ENCODE assay signal across 16 cellular contexts in the genomic region with DNA sequence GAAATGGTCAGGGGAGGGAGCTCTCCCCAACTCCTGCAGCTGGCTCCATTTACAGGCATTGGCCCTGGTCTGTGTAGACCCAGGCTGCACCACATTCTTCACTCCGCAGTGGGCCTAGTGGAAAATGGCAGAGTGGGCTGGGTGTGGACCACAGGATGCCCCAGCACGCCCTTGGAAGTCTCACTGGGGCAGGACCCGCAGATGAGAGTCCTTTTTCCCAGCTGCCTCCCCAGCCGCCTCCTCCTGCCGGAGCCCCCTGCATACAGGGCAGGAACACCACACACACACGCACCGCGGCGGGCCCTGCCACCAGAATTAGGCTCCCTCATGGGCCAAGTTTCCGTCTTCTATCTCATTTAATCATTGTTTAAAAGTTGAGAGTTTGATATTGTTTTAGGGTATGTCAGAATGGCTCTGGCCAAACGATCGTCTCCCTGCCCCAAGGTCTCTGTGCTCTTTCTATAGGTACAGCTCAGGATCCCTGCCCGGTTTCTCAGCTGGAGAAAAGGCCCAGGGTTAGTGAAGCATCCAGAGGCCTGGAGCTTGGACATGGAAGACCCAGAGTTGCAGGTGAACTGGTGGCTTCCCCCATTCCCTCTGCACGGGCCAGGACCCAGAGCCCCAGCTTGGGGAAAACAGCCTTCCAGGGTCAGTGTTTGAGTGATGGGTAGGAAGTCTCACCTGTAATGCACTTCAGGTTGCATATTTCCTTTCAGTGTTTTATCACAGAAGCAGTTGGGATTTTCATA. TPM values are rescaled to one million over a fixed set of nuclear protein-coding genes. Genes with fewer than 3 reads are reported as not detected.
DNase-seq lines count a peak whose midpoint lies in the region; ATAC-seq and TF ChIP-seq lines count a peak whose summit lies in the region.
"Had no signal": no experiment of that assay in that cellular context is flagged by ENCODE, and none has a peak within 500 bp of the region (broad histone marks: within the 10 kb centered on the region; RNA-seq: fewer than 3 reads in every experiment).

No MANE protein-coding gene starts in this region.

- H3K27me3 Mint-ChIP-seq in activated naive CD4-positive, alpha-beta T cell treated with anti-CD3 and anti-CD28 coated beads, Interleukin-2, amount 10 ng/mL, durations not matched to agents 7 days and 5 days, result peaks cover 13% of the 10 kb centered on the region
- H3K27me3 Mint-ChIP-seq in chondrocyte (ENCODE audit: low read depth), result peaks cover 4% of the 10 kb centered on the region
- peaks cover 0 to 4% (median 2%) of the 10 kb centered on the region in 5 donors for H3K27me3 Mint-ChIP-seq in naive thymus-derived CD4-positive, alpha-beta T cell
- peaks cover 0 to 13% of the 10 kb centered on the region in 2 donors for H3K27me3 Mint-ChIP-seq in effector memory CD8-positive, alpha-beta T cell
- H3K27me3 Mint-ChIP-seq: B cell had no signal

- no peak overlapping the region for H2BK120ac ChIP-seq in neuronal stem cell (ENCODE audit: low read depth, low read length)

- peaks cover 5% of the 10 kb centered on the region for H3K79me1 ChIP-seq in neuronal stem cell (ENCODE audit: low read depth, low read length)

- H2BK15ac ChIP-seq in neuronal stem cell (ENCODE audit: low read length), result no peak overlapping the region

- DNase-seq in activated naive CD4-positive, alpha-beta T cell treated with anti-CD3 and anti-CD28 coated beads, Interleukin-2, amount 10 ng/mL, durations not matched to agents 7 days and 5 days, result peak; percentile 8
- DNase-seq in activated naive CD4-positive, alpha-beta T cell treated with Interleukin-2 at 50 U/mL for 16 hours, result no peak
- DNase-seq in chondrocyte (ENCODE audit: low spot score), result peak; percentile 61
- DNase-seq in neuronal stem cell (ENCODE audit: low spot score), result no peak
- peak; percentile 14 to 61 for DNase-seq in tibial artery
- no peak for DNase-seq in naive thymus-derived CD4-positive, alpha-beta T cell
- DNase-seq in effector memory CD8-positive, alpha-beta T cell, result no peak
- DNase-seq: 8988T, DMS79 treated with DMSO at 0.1 percent for 48 hours, NCI-H1105, NCI-H2081 treated with DMSO at 0.1 percent for 48 hours, RPMI8226, SIG-M5 had no signal

- POLR2A ChIA-PET in naive thymus-derived CD4-positive, alpha-beta T cell (lab: Charles Lee), result interaction anchor here (0.6 kb wide), 1 partner anchor 301 kb away, joined by 4 read pairs; no protein-coding TSS in a partner anchor

- no peak overlapping the region for H3K4me2 ChIP-seq in neuronal stem cell (ENCODE audit: insufficient read depth, low read length, poor library complexity, severe bottlenecking)

- intact Hi-C loops in tibial artery (cut with DNase I; ENCODE audit: low total_unique reads), result no loop called here
- intact Hi-C loops in naive thymus-derived CD4-positive, alpha-beta T cell (cut with micrococcal nuclease), result no loop called here

- H3K27me3 ChIP-seq in neuronal stem cell (ENCODE audit: control insufficient read depth in 3 of 3, insufficient read depth in 3 of 3, low read depth in 1 of 3, low read length in 3 of 3) (no peaks in the 10 kb centered on the region), tibial artery (no peaks in the 10 kb centered on the region)
- H3K27me3 ChIP-seq in naive thymus-derived CD4-positive, alpha-beta T cell (ENCODE audit: control insufficient read depth in 2 of 2, insufficient read depth in 2 of 2, low read length in 2 of 2), result no peaks in the 10 kb centered on the region

- no peak overlapping the region for H2BK12ac ChIP-seq in neuronal stem cell (ENCODE audit: low read length)

- H3K23ac ChIP-seq in neuronal stem cell (ENCODE audit: low read depth, low read length, poor library complexity), result no peak overlapping the region

- peaks cover 6% of the 10 kb centered on the region for H3K4me1 Mint-ChIP-seq in activated naive CD4-positive, alpha-beta T cell treated with anti-CD3 and anti-CD28 coated beads, Interleukin-2, amount 10 ng/mL, durations not matched to agents 7 days and 5 days
- H3K4me1 Mint-ChIP-seq in chondrocyte (ENCODE audit: low read depth), result no peaks in the 10 kb centered on the region
- peaks cover 0 to 10% (median 9%) of the 10 kb centered on the region in 7 donors for H3K4me1 Mint-ChIP-seq in naive thymus-derived CD4-positive, alpha-beta T cell
- peaks cover 0 to 4% of the 10 kb centered on the region in 2 donors for H3K4me1 Mint-ChIP-seq in effector memory CD8-positive, alpha-beta T cell (ENCODE audit: low read depth in 2 of 2)

- ATAC-seq in GM21423 (IDR thresholded peaks at IDR 0.05; ENCODE audit: unreplicated experiment), result no peak
- ATAC-seq in naive thymus-derived CD4-positive, alpha-beta T cell, result no peak
- ATAC-seq in effector memory CD8-positive, alpha-beta T cell (replicated peaks), result no peak

- H4K8ac ChIP-seq in neuronal stem cell (ENCODE audit: low read depth, low read length), result no peak overlapping the region

- no peak overlapping the region for H3K9ac ChIP-seq in neuronal stem cell (ENCODE audit: low read depth, low read length, poor library complexity)

- no peak for TF ChIP-seq CTCF in chondrocyte (IDR thresholded peaks at IDR 0.05)
- no peak for TF ChIP-seq CTCF in tibial artery (IDR thresholded peaks at IDR 0.05)

- H2AFZ ChIP-seq in neuronal stem cell (ENCODE audit: low read length), result no peak overlapping the region

- H3K9me3 Mint-ChIP-seq in activated naive CD4-positive, alpha-beta T cell treated with anti-CD3 and anti-CD28 coated beads, Interleukin-2, amount 10 ng/mL, durations not matched to agents 7 days and 5 days, result no peaks in the 10 kb centered on the region
- H3K9me3 Mint-ChIP-seq in chondrocyte (ENCODE audit: low read depth), result no peaks in the 10 kb centered on the region
- no peaks in the 10 kb centered on the region for H3K9me3 Mint-ChIP-seq in naive thymus-derived CD4-positive, alpha-beta T cell
- no peaks in the 10 kb centered on the region for H3K9me3 Mint-ChIP-seq in effector memory CD8-positive, alpha-beta T cell

- peak overlapping the region; percentile 36 for H3K18ac ChIP-seq in neuronal stem cell (ENCODE audit: low read length)

- no peak overlapping the region for H3K27ac ChIP-seq in neuronal stem cell (replicated peaks; ENCODE audit: low read length)
- H3K27ac ChIP-seq in tibial artery, result no peak overlapping the region
- no peak overlapping the region for H3K27ac ChIP-seq in naive thymus-derived CD4-positive, alpha-beta T cell (ENCODE audit: low read depth, low read length)

- H3K4me3 ChIP-seq in neuronal stem cell (ENCODE audit: low read length in 2 of 2), result no peak overlapping the region
- no peak overlapping the region for H3K4me3 ChIP-seq in tibial artery
- H3K4me3 ChIP-seq in naive thymus-derived CD4-positive, alpha-beta T cell (ENCODE audit: low read length), result no peak overlapping the region
- H3K4me3 ChIP-seq: HAP-1 had no signal

- no peaks in the 10 kb centered on the region for H3K4me1 ChIP-seq in neuronal stem cell (ENCODE audit: control insufficient read depth in 2 of 2, insufficient read depth in 1 of 2, low read depth in 1 of 2, low read length in 2 of 2)
- H3K4me1 ChIP-seq in tibial artery, result peaks cover 0 to 25% (median 0%) of the 10 kb centered on the region in 4 donors
- H3K4me1 ChIP-seq in naive thymus-derived CD4-positive, alpha-beta T cell (ENCODE audit: control insufficient read depth in 2 of 2, insufficient read depth in 2 of 2, low read length in 2 of 2), result peaks cover 0 to 4% of the 10 kb centered on the region in 2 donors

- H2BK5ac ChIP-seq in neuronal stem cell (ENCODE audit: low read length), result no peak overlapping the region

- H3K4ac ChIP-seq in neuronal stem cell (ENCODE audit: low read length), result no peak overlapping the region

- H3K36me3 ChIP-seq in neuronal stem cell (replicated peaks in 1 of 2; ENCODE audit: control insufficient read depth in 2 of 2, insufficient read depth in 2 of 2, low read length in 2 of 2), result peaks cover 42 to 80% of the 10 kb centered on the region in 2 donors
- peaks cover 58 to 84% (median 76%) of the 10 kb centered on the region in 3 donors for H3K36me3 ChIP-seq in tibial artery
- H3K36me3 ChIP-seq in naive thymus-derived CD4-positive, alpha-beta T cell (ENCODE audit: control insufficient read depth in 2 of 3, insufficient read depth in 3 of 3, low read length in 3 of 3), result peaks cover 0 to 76% (median 0%) of the 10 kb centered on the region in 3 experiments

- peaks cover 3% of the 10 kb centered on the region for H3K36me3 Mint-ChIP-seq in activated naive CD4-positive, alpha-beta T cell treated with anti-CD3 and anti-CD28 coated beads, Interleukin-2, amount 10 ng/mL, durations not matched to agents 7 days and 5 days
- peaks cover 26% of the 10 kb centered on the region for H3K36me3 Mint-ChIP-seq in chondrocyte (ENCODE audit: low read depth)
- H3K36me3 Mint-ChIP-seq in naive thymus-derived CD4-positive, alpha-beta T cell, result peaks cover 0 to 45% (median 7%) of the 10 kb centered on the region in 5 donors
- peaks cover 3% of the 10 kb centered on the region for H3K36me3 Mint-ChIP-seq in effector memory CD8-positive, alpha-beta T cell (ENCODE audit: insufficient read depth)

- H2AK5ac ChIP-seq in neuronal stem cell (ENCODE audit: low read depth, low read length), result no peak overlapping the region

- no peak overlapping the region for H3K14ac ChIP-seq in neuronal stem cell (ENCODE audit: low read length)

- H3K9me3 ChIP-seq in neuronal stem cell (replicated peaks in 1 of 2; ENCODE audit: control insufficient read depth in 2 of 2, insufficient read depth in 1 of 2, low read depth in 1 of 2, low read length in 2 of 2) (no peaks in the 10 kb centered on the region), tibial artery (no peaks in the 10 kb centered on the region)
- H3K9me3 ChIP-seq in naive thymus-derived CD4-positive, alpha-beta T cell (ENCODE audit: control insufficient read depth in 2 of 3, low read length in 3 of 3), result no peaks in the 10 kb centered on the region
- H3K9me3 ChIP-seq: HAP-1 had no signal

- no peak overlapping the region for H3K27ac Mint-ChIP-seq in activated naive CD4-positive, alpha-beta T cell treated with anti-CD3 and anti-CD28 coated beads, Interleukin-2, amount 10 ng/mL, durations not matched to agents 7 days and 5 days
- H3K27ac Mint-ChIP-seq in chondrocyte (ENCODE audit: unreplicated experiment), result no peak overlapping the region
- no peak overlapping the region for H3K27ac Mint-ChIP-seq in naive thymus-derived CD4-positive, alpha-beta T cell
- H3K27ac Mint-ChIP-seq in effector memory CD8-positive, alpha-beta T cell, result no peak overlapping the region
- H3K27ac Mint-ChIP-seq: B cell had no signal

- H4K91ac ChIP-seq in neuronal stem cell (ENCODE audit: low read depth, low read length, poor library complexity), result no peak overlapping the region

- CTCF ChIA-PET in activated naive CD4-positive, alpha-beta T cell treated with anti-CD3 and anti-CD28 coated beads, Interleukin-2, amount 10 ng/mL, durations not matched to agents 7 days and 5 days (lab: Charles Lee), result interaction anchor here (2.0 kb wide), 1 partner anchor 11 kb away, joined by 9 read pairs; no protein-coding TSS in a partner anchor
- CTCF ChIA-PET in naive thymus-derived CD4-positive, alpha-beta T cell (lab: Charles Lee), result no interaction called here

- H3K4me3 Mint-ChIP-seq in activated naive CD4-positive, alpha-beta T cell treated with anti-CD3 and anti-CD28 coated beads, Interleukin-2, amount 10 ng/mL, durations not matched to agents 7 days and 5 days, result no peak overlapping the region
- no peak overlapping the region for H3K4me3 Mint-ChIP-seq in chondrocyte (ENCODE audit: unreplicated experiment)
- H3K4me3 Mint-ChIP-seq in naive thymus-derived CD4-positive, alpha-beta T cell, result no peak overlapping the region
- H3K4me3 Mint-ChIP-seq in effector memory CD8-positive, alpha-beta T cell, result no peak overlapping the region
- H3K4me3 Mint-ChIP-seq: B cell had no signal

- WGBS in neuronal stem cell (ENCODE audit: extremely low coverage in 2 of 2, insufficient read length in 2 of 2, insufficient replicate concordance in 1 of 2), 2 donors, result no CpG with 5 or more reads among the region's 14 CpGs

RNA-seq across cellular contexts. Expression of gene ZNF467, which starts 42.0 kb away (rescaled TPM):
- 2.3 to 3.5 TPM (median 3.1 TPM) in 3 replicates for total RNA-seq in chondrocyte
- 6.2 TPM for polyA plus RNA-seq in neuronal stem cell (2013, experiment 1 of 2)
- 6.1 TPM for polyA plus RNA-seq in neuronal stem cell (2013, experiment 2 of 2)
- total RNA-seq in naive thymus-derived CD4-positive, alpha-beta T cell, result 10 to 100 TPM in 1 of 5 experiments, 1 to 10 TPM in 3, under 1 TPM in 1; 0.17 to 33.1 (median 4.5) TPM
- polyA plus RNA-seq in naive thymus-derived CD4-positive, alpha-beta T cell, result 1 to 10 TPM; 6.8 to 9.8 TPM

Comparison
In these comparisons a context has a peak if more than half of its experiments do, and no peak if none do; other contexts are left out.
1. DNase-seq: peak in activated naive CD4-positive, alpha-beta T cell treated with anti-CD3 and anti-CD28 coated beads, Interleukin-2, amount 10 ng/mL, durations not matched to agents 7 days and 5 days (single experiment), chondrocyte (single experiment) and tibial artery (2 of 2); none in activated naive CD4-positive, alpha-beta T cell treated with Interleukin-2 at 50 U/mL for 16 hours (single experiment), neuronal stem cell (single experiment), naive thymus-derived CD4-positive, alpha-beta T cell (0 of 9) and effector memory CD8-positive, alpha-beta T cell (0 of 3).